1 cellular context compared by ENCODE assay signal in the genomic region with DNA sequence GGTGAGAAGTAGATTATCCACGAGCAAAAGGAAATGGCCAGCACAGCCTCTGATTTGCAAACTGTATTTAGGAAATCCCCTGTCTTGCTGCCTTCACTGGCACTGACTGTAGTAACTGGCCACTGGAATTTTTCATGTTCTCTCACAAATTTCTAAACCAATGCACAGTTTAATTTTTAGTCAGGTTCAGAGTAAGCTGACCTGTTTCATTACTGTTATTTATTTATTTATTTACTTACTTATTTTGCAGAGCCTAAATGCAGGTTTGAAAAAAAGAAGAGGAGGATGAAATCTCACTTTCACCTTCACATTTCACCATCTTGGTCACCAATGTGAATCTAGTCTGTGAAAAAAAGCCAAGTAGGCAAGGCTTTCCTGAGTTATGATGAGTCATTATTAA.
TF ChIP-seq lines count a peak whose summit lies in the region.

No MANE protein-coding gene starts in this region.

TF ChIP-seq in GM23338, 12 proteins besides CTCF, POLR2A, EP300 and RAD21 (continued from another document):
- TF ChIP-seq, protein P1, sequence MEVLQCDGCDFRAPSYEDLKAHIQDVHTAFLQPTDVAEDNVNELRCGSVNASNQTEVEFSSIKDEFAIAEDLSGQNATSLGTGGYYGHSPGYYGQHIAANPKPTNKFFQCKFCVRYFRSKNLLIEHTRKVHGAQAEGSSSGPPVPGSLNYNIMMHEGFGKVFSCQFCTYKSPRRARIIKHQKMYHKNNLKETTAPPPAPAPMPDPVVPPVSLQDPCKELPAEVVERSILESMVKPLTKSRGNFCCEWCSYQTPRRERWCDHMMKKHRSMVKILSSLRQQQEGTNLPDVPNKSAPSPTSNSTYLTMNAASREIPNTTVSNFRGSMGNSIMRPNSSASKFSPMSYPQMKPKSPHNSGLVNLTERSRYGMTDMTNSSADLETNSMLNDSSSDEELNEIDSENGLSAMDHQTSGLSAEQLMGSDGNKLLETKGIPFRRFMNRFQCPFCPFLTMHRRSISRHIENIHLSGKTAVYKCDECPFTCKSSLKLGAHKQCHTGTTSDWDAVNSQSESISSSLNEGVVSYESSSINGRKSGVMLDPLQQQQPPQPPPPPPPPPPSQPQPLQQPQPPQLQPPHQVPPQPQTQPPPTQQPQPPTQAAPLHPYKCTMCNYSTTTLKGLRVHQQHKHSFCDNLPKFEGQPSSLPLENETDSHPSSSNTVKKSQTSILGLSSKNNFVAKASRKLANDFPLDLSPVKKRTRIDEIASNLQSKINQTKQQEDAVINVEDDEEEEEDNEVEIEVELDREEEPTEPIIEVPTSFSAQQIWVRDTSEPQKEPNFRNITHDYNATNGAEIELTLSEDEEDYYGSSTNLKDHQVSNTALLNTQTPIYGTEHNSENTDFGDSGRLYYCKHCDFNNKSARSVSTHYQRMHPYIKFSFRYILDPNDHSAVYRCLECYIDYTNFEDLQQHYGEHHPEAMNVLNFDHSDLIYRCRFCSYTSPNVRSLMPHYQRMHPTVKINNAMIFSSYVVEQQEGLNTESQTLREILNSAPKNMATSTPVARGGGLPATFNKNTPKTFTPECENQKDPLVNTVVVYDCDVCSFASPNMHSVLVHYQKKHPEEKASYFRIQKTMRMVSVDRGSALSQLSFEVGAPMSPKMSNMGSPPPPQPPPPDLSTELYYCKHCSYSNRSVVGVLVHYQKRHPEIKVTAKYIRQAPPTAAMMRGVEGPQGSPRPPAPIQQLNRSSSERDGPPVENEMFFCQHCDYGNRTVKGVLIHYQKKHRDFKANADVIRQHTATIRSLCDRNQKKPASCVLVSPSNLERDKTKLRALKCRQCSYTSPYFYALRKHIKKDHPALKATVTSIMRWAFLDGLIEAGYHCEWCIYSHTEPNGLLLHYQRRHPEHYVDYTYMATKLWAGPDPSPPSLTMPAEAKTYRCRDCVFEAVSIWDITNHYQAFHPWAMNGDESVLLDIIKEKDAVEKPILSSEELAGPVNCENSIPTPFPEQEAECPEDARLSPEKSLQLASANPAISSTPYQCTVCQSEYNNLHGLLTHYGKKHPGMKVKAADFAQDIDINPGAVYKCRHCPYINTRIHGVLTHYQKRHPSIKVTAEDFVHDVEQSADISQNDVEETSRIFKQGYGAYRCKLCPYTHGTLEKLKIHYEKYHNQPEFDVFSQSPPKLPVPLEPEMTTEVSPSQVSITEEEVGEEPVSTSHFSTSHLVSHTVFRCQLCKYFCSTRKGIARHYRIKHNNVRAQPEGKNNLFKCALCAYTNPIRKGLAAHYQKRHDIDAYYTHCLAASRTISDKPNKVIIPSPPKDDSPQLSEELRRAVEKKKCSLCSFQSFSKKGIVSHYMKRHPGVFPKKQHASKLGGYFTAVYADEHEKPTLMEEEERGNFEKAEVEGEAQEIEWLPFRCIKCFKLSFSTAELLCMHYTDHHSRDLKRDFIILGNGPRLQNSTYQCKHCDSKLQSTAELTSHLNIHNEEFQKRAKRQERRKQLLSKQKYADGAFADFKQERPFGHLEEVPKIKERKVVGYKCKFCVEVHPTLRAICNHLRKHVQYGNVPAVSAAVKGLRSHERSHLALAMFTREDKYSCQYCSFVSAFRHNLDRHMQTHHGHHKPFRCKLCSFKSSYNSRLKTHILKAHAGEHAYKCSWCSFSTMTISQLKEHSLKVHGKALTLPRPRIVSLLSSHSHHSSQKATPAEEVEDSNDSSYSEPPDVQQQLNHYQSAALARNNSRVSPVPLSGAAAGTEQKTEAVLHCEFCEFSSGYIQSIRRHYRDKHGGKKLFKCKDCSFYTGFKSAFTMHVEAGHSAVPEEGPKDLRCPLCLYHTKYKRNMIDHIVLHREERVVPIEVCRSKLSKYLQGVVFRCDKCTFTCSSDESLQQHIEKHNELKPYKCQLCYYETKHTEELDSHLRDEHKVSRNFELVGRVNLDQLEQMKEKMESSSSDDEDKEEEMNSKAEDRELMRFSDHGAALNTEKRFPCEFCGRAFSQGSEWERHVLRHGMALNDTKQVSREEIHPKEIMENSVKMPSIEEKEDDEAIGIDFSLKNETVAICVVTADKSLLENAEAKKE (CRISPR knock-in tag; IDR thresholded peaks at IDR 0.05) = no peak
- no peak for TF ChIP-seq EZH2phosphoT487 (IDR thresholded peaks at IDR 0.05; ENCODE audit: unreplicated experiment)
- TF ChIP-seq CREB1 (CRISPR knock-in tag; IDR thresholded peaks at IDR 0.05; ENCODE audit: low read depth) = no peak
- no peak for TF ChIP-seq EZH2 (IDR thresholded peaks at IDR 0.05; ENCODE audit: low read depth, unreplicated experiment)
- no peak for TF ChIP-seq ZNF331 (CRISPR knock-in tag; IDR thresholded peaks at IDR 0.05; ENCODE audit: low read depth)
- TF ChIP-seq POLR2AphosphoS5 (IDR thresholded peaks at IDR 0.05; ENCODE audit: low read depth) = no peak
- TF ChIP-seq NANOG (IDR thresholded peaks at IDR 0.05; ENCODE audit: borderline replicate concordance) = no peak
TF ChIP-seq in GM23338: peak in this region for 0.
